18 cellular contexts compared by ENCODE assay signal in the genomic region with DNA sequence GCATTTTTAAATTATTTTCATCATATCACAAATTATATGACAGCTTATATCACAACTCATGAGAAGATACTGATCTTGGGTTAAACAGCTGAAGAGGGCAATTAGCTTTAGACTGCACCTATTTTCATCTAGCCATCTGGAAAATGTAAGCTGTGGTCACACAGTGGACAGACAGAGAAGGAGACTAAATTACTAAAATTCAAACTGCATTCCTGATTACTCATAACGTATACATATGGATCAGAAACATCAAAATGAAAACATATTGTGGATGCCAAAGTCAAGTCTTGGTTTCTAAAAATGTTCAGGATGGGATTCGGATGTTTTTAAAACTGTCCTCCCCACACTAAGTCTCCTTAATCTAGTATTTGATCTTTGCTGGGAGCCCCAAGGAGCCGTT. TPM values are rescaled to one million over a fixed set of nuclear protein-coding genes. Genes with fewer than 3 reads are reported as not detected.
A peak's percentile ranks its signal among the peaks of the same experiment; 100 is the strongest.
DNase-seq lines count a peak whose midpoint lies in the region; ATAC-seq, FAIRE-seq and TF ChIP-seq lines count a peak whose summit lies in the region.
"Had no signal": no experiment of that assay in that cellular context is flagged by ENCODE, and none has a peak within 500 bp of the region (broad histone marks: within the 10 kb centered on the region; RNA-seq: fewer than 3 reads in every experiment).

No MANE protein-coding gene starts in this region.

- no peaks in the 10 kb centered on the region for H3K27me3 ChIP-seq in osteoblast (ENCODE audit: insufficient read depth, low read length)
- H3K27me3 ChIP-seq in right lobe of liver, result no peaks in the 10 kb centered on the region
- H3K27me3 ChIP-seq: heart right ventricle, SJCRH30, upper lobe of right lung had no signal

- no peaks in the 10 kb centered on the region for H3K9me3 ChIP-seq in osteoblast (ENCODE audit: low read depth, low read length)
- no peaks in the 10 kb centered on the region for H3K9me3 ChIP-seq in right lobe of liver
- H3K9me3 ChIP-seq: heart right ventricle, SJCRH30, upper lobe of right lung had no signal

- TF ChIP-seq POLR2A in right lobe of liver (IDR thresholded peaks at IDR 0.05), result no peak

- H4K20me1 ChIP-seq in osteoblast (ENCODE audit: insufficient read depth, low read length), result no peaks in the 10 kb centered on the region

- peaks cover 34% of the 10 kb centered on the region for H3K4me1 ChIP-seq in osteoblast (ENCODE audit: insufficient read depth, low read length)
- H3K4me1 ChIP-seq in right lobe of liver, result peaks cover 0 to under 1% (median 0%) of the 10 kb centered on the region in 4 donors
- H3K4me1 ChIP-seq: upper lobe of right lung had no signal

- no peaks in the 10 kb centered on the region for H3K79me2 ChIP-seq in osteoblast (ENCODE audit: insufficient read depth, low read length)

- intact Hi-C loops in right lobe of liver (cut with DNase I), result no loop called here

- no peak for TF ChIP-seq CTCF in choroid plexus epithelial cell (conservative IDR thresholded peaks at IDR 0.05; ENCODE audit: low read depth, low read length)
- no peak for TF ChIP-seq CTCF in osteoblast (IDR thresholded peaks at IDR 0.05; ENCODE audit: extremely low read depth, low read depth, low read length)
- TF ChIP-seq CTCF in right lobe of liver (IDR thresholded peaks at IDR 0.05), result no peak

- H3K27ac ChIP-seq in osteoblast (ENCODE audit: low read depth, low read length) (peak overlapping the region; percentile 48), right lobe of liver (no peak overlapping the region)
- H3K27ac ChIP-seq: heart right ventricle, SJCRH30, upper lobe of right lung had no signal

- DNase-seq in RCC 7860 (ENCODE audit: low spot score) (no peak), choroid plexus epithelial cell (ENCODE audit: low read depth) (peak; percentile 73), osteoblast (ENCODE audit: insufficient read length, low spot score, missing footprints) (peak; percentile 58), NCI-H1048 (lab: John Stamatoyannopoulos, UW) (no peak), DMS114 treated with DMSO at 0.1 percent for 48 hours (lab: John Stamatoyannopoulos, UW; ENCODE audit: unreplicated experiment) (no peak), iPS-NIHi7 (ENCODE audit: extremely low spot score) (no peak), right lobe of liver (no peak)
- DNase-seq: activated CD4-positive, alpha-beta T cell treated with anti-CD3 and anti-CD28 coated beads, Interleukin-2, amount 50 U/mL, for 1 hour; activated naive CD8-positive, alpha-beta T cell treated with anti-CD3 and anti-CD28 coated beads for 36 hours; CD4-positive, CD25-positive, alpha-beta regulatory T cell; heart right ventricle; kidney; NCI-H1694 treated with DMSO at 0.1 percent for 48 hours; stimulated activated CD4-positive, alpha-beta T cell treated with anti-CD3 and anti-CD28 coated beads, Interleukin-15, amount 100 ng/mL, for 24 hours; stimulated activated naive CD8-positive, alpha-beta T cell treated with anti-CD3 and anti-CD28 coated beads, Interleukin-15, Interleukin-2, amounts not matched to agents 100 U/mL and 50 U/mL, for 24 hours; upper lobe of right lung had no signal

- H3K4me2 ChIP-seq in osteoblast (ENCODE audit: insufficient read depth, low read length), result peak overlapping the region; percentile 57

- H3K36me3 ChIP-seq in osteoblast (ENCODE audit: insufficient read depth, low read length) (no peaks in the 10 kb centered on the region), right lobe of liver (no peaks in the 10 kb centered on the region)
- H3K36me3 ChIP-seq: SJCRH30 had no signal

- ATAC-seq in right lobe of liver, result no peak
- ATAC-seq: heart right ventricle; stimulated activated naive CD8-positive, alpha-beta T cell treated with anti-CD3 and anti-CD28 coated beads, Interleukin-15, Interleukin-2, amounts not matched to agents 100 U/mL and 50 U/mL, for 24 hours; upper lobe of right lung had no signal

- H2AFZ ChIP-seq in osteoblast (ENCODE audit: low read length), result no peak overlapping the region

- peak; percentile 23 for FAIRE-seq in G401.6 (lab: Jason Lieb, UNC)
- peak; percentile 40 for FAIRE-seq in RCC 7860 (lab: Jason Lieb, UNC)
- FAIRE-seq: kidney had no signal

- H3K4me3 ChIP-seq in choroid plexus epithelial cell (ENCODE audit: low read depth, low read length) (no peak overlapping the region), osteoblast (ENCODE audit: insufficient read depth, low read length) (no peak overlapping the region), right lobe of liver (no peak overlapping the region)
- H3K4me3 ChIP-seq: heart right ventricle, SJCRH30, upper lobe of right lung had no signal

- 89% methylated on average over 3 of the region's 3 CpGs for WGBS in right lobe of liver (ENCODE audit: insufficient coverage, low coverage, low lambda C conversion rate, missing lambda C conversion rate)

RNA-seq across cellular contexts. Expression of a gene that starts 6.6 kb away (rescaled TPM):
- 31.2 and 32.2 TPM in 2 replicates for total RNA-seq in osteoblast
- 10 to 100 TPM in 5 of 6 experiments, 1 to 10 TPM in 1; 9.4 to 15.7 (median 11.5) TPM for total RNA-seq in right lobe of liver

RNA-seq across cellular contexts. Expression of a gene that starts 7.0 kb away (rescaled TPM):
- 69.0 and 73.8 TPM in 2 replicates for total RNA-seq in osteoblast
- 10 to 100 TPM; 16.0 to 28.6 (median 22.2) TPM for total RNA-seq in right lobe of liver

RNA-seq across cellular contexts. Expression of a gene that starts 40.6 kb away (rescaled TPM):
- 63.1 and 73.8 TPM in 2 replicates for total RNA-seq in osteoblast
- 100 to 1,000 TPM in 1 of 6 experiments, 10 to 100 TPM in 5; 10.8 to 105 (median 32.5) TPM for total RNA-seq in right lobe of liver

Comparison
In these comparisons a context has a peak if more than half of its experiments do, and no peak if none do; other contexts are left out.
1. DNase-seq: peak in choroid plexus epithelial cell (single experiment) and osteoblast (single experiment); none in RCC 7860 (single experiment), NCI-H1048 (single experiment), DMS114 treated with DMSO at 0.1 percent for 48 hours (single experiment), iPS-NIHi7 (single experiment) and right lobe of liver (0 of 3).